ENCODE assay signal across 1 cellular context in genomic region chr1:208189183-208189582, GRCh38.
TF ChIP-seq lines count a peak whose summit lies in the region.

No MANE protein-coding gene starts in this region.

TF ChIP-seq in HEK293, 187 proteins besides CTCF, POLR2A, EP300 and RAD21 (continued from another document):
- peak; percentile 41; the same call in 1 of the 2 replicates for TF ChIP-seq PRDM10 (tag by site-specific recombination; IDR thresholded peaks at IDR 0.05)
- TF ChIP-seq, protein P1, sequence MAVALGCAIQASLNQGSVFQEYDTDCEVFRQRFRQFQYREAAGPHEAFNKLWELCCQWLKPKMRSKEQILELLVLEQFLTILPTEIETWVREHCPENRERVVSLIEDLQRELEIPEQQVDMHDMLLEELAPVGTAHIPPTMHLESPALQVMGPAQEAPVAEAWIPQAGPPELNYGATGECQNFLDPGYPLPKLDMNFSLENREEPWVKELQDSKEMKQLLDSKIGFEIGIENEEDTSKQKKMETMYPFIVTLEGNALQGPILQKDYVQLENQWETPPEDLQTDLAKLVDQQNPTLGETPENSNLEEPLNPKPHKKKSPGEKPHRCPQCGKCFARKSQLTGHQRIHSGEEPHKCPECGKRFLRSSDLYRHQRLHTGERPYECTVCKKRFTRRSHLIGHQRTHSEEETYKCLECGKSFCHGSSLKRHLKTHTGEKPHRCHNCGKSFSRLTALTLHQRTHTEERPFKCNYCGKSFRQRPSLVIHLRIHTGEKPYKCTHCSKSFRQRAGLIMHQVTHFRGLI (tag by site-specific recombination; IDR thresholded peaks at IDR 0.05), result 0 out of 2 replicates have a peak, but pooled peaks have one; percentile 26
- no peak for TF ChIP-seq ZNF837 (tag by site-specific recombination; IDR thresholded peaks at IDR 0.05)
- no peak for TF ChIP-seq ZNF174 (tag by site-specific recombination; IDR thresholded peaks at IDR 0.05)
- TF ChIP-seq ZNF335 (tag by site-specific recombination; conservative IDR thresholded peaks at IDR 0.05), result no peak; the same call in 1 of the 2 replicates
- no peak for TF ChIP-seq HOXC10 (CRISPR knock-in tag; IDR thresholded peaks at IDR 0.05)
- TF ChIP-seq ZNF600 (tag by site-specific recombination; IDR thresholded peaks at IDR 0.05), result peak; percentile 81
- TF ChIP-seq ZNF777 (tag by site-specific recombination; IDR thresholded peaks at IDR 0.05; ENCODE audit: borderline replicate concordance), result no peak
- TF ChIP-seq OSR2 (tag by site-specific recombination; IDR thresholded peaks at IDR 0.05), result peak; percentile 92
- TF ChIP-seq, protein P2, sequence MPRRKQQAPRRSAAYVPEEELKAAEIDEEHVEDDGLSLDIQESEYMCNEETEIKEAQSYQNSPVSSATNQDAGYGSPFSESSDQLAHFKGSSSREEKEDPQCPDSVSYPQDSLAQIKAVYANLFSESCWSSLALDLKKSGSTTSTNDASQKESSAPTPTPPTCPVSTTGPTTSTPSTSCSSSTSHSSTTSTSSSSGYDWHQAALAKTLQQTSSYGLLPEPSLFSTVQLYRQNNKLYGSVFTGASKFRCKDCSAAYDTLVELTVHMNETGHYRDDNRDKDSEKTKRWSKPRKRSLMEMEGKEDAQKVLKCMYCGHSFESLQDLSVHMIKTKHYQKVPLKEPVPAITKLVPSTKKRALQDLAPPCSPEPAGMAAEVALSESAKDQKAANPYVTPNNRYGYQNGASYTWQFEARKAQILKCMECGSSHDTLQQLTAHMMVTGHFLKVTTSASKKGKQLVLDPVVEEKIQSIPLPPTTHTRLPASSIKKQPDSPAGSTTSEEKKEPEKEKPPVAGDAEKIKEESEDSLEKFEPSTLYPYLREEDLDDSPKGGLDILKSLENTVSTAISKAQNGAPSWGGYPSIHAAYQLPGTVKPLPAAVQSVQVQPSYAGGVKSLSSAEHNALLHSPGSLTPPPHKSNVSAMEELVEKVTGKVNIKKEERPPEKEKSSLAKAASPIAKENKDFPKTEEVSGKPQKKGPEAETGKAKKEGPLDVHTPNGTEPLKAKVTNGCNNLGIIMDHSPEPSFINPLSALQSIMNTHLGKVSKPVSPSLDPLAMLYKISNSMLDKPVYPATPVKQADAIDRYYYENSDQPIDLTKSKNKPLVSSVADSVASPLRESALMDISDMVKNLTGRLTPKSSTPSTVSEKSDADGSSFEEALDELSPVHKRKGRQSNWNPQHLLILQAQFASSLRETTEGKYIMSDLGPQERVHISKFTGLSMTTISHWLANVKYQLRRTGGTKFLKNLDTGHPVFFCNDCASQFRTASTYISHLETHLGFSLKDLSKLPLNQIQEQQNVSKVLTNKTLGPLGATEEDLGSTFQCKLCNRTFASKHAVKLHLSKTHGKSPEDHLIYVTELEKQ (tag by site-specific recombination; IDR thresholded peaks at IDR 0.05; ENCODE audit: borderline replicate concordance), result peak; percentile 83; the same call in 1 of the 2 replicates
- peak; percentile 72 for TF ChIP-seq ZNF629 (tag by site-specific recombination; IDR thresholded peaks at IDR 0.05)
- TF ChIP-seq SP3 (tag by site-specific recombination; IDR thresholded peaks at IDR 0.05), result peak; percentile 49
- TF ChIP-seq GFI1B (tag by site-specific recombination; IDR thresholded peaks at IDR 0.05), result 0 out of 2 replicates have a peak, but pooled peaks have one; percentile 16
- peak; percentile 18; the same call in 1 of the 2 replicates for TF ChIP-seq ZBTB17 (tag by site-specific recombination; IDR thresholded peaks at IDR 0.05)
- 0 out of 2 replicates have a peak, but pooled peaks have one; percentile 62 for TF ChIP-seq ZSCAN23 (tag by site-specific recombination; IDR thresholded peaks at IDR 0.05)
- TF ChIP-seq, protein P3, sequence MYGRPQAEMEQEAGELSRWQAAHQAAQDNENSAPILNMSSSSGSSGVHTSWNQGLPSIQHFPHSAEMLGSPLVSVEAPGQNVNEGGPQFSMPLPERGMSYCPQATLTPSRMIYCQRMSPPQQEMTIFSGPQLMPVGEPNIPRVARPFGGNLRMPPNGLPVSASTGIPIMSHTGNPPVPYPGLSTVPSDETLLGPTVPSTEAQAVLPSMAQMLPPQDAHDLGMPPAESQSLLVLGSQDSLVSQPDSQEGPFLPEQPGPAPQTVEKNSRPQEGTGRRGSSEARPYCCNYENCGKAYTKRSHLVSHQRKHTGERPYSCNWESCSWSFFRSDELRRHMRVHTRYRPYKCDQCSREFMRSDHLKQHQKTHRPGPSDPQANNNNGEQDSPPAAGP (tag by site-specific recombination; IDR thresholded peaks at IDR 0.05), result peak; percentile 97
- TF ChIP-seq ZBTB48 (tag by site-specific recombination; IDR thresholded peaks at IDR 0.05), result 0 out of 2 replicates have a peak, but pooled peaks have one; percentile 35
- TF ChIP-seq ZNF398 (tag by site-specific recombination; IDR thresholded peaks at IDR 0.05), result peak; percentile 65
- TF ChIP-seq, protein P4, sequence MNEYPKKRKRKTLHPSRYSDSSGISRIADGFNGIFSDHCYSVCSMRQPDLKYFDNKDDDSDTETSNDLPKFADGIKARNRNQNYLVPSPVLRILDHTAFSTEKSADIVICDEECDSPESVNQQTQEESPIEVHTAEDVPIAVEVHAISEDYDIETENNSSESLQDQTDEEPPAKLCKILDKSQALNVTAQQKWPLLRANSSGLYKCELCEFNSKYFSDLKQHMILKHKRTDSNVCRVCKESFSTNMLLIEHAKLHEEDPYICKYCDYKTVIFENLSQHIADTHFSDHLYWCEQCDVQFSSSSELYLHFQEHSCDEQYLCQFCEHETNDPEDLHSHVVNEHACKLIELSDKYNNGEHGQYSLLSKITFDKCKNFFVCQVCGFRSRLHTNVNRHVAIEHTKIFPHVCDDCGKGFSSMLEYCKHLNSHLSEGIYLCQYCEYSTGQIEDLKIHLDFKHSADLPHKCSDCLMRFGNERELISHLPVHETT (tag by site-specific recombination; IDR thresholded peaks at IDR 0.05), result peak; percentile 86; the same call in 1 of the 2 replicates
- 0 out of 2 replicates have a peak, but pooled peaks have one; percentile 38 for TF ChIP-seq ZNF843 (tag by site-specific recombination; IDR thresholded peaks at IDR 0.05)
